In the genomic region with DNA sequence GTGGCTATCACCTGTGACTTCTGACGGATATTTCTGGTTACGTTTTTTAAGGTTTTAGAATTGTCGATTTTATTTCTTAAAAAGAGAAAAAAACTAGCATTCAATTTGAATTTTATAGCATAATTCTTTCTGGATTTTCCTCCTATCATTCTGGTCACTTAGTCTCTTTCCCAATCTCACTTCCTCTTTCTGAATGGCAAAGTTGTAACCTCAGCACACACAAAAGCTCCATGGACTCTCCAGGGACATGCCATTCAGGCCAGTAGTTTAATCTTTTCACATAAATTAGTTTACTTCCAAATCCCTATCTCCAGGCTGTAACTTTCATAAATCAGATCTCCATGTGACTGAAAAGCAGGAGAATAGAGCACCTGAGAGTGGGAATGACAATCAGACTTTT, we compare ENCODE assay signal across 17 cellular contexts.
"Had no signal": no experiment of that assay in that cellular context is flagged by ENCODE, and none has a peak within 500 bp of the region (broad histone marks: within the 10 kb centered on the region; RNA-seq: fewer than 3 reads in every experiment).

No MANE protein-coding gene starts in this region.

- H3K36me3 Mint-ChIP-seq: WTC11 had no signal

- H3K4me1 Mint-ChIP-seq: nephron progenitor cell had no signal

- H3K4me3 ChIP-seq: gastroesophageal sphincter, hepatocyte, ovary, testis had no signal

- H3K27ac ChIP-seq: brain microvascular endothelial cell, gastroesophageal sphincter, hepatocyte, ovary, testis had no signal

- H3K9me3 ChIP-seq: gastroesophageal sphincter, ovary, testis had no signal

- H3K9me3 Mint-ChIP-seq: activated CD4-positive, alpha-beta T cell treated with anti-CD3 and anti-CD28 coated beads, Interleukin-2, amount 10 ng/mL, durations not matched to agents 7 days and 5 days; activated naive CD8-positive, alpha-beta T cell treated with anti-CD3 and anti-CD28 coated beads for 36 hours; activated T-cell treated with anti-CD3 and anti-CD28 coated beads, Interleukin-2, amount 50 U/mL, for 24 hours; dendritic cell treated with granulocyte-macrophage colony-stimulating factor and Interleukin-4, amounts not matched to agents 40 ng/mL and 50 ng/mL, for 4 days; nephron progenitor cell; stimulated activated naive CD8-positive, alpha-beta T cell treated with anti-CD3 and anti-CD28 coated beads, Interleukin-15, Interleukin-2, amounts not matched to agents 100 ng/mL and 50 ng/mL, for 24 hours; WTC11 had no signal

- H3K4me3 Mint-ChIP-seq: activated CD4-positive, alpha-beta T cell treated with anti-CD3 and anti-CD28 coated beads, Interleukin-2, amount 10 ng/mL, durations not matched to agents 7 days and 5 days; activated naive CD8-positive, alpha-beta T cell treated with anti-CD3 and anti-CD28 coated beads for 36 hours; activated T-cell treated with anti-CD3 and anti-CD28 coated beads, Interleukin-2, amount 50 U/mL, for 24 hours; dendritic cell treated with granulocyte-macrophage colony-stimulating factor and Interleukin-4, amounts not matched to agents 40 ng/mL and 50 ng/mL, for 4 days; nephron progenitor cell; stimulated activated naive CD8-positive, alpha-beta T cell treated with anti-CD3 and anti-CD28 coated beads, Interleukin-15, Interleukin-2, amounts not matched to agents 100 ng/mL and 50 ng/mL, for 24 hours; WTC11 had no signal

- H3K4me1 ChIP-seq: gastroesophageal sphincter, testis had no signal

- H3K4me2 ChIP-seq: hepatocyte had no signal

- ATAC-seq: gastroesophageal sphincter, left ventricle myocardium superior, WTC11 had no signal

- H3K27me3 Mint-ChIP-seq: activated CD4-positive, alpha-beta T cell treated with anti-CD3 and anti-CD28 coated beads, Interleukin-2, amount 10 ng/mL, durations not matched to agents 7 days and 5 days; activated naive CD8-positive, alpha-beta T cell treated with anti-CD3 and anti-CD28 coated beads for 36 hours; activated T-cell treated with anti-CD3 and anti-CD28 coated beads, Interleukin-2, amount 50 U/mL, for 24 hours; dendritic cell treated with granulocyte-macrophage colony-stimulating factor and Interleukin-4, amounts not matched to agents 40 ng/mL and 50 ng/mL, for 4 days; stimulated activated naive CD8-positive, alpha-beta T cell treated with anti-CD3 and anti-CD28 coated beads, Interleukin-15, Interleukin-2, amounts not matched to agents 100 ng/mL and 50 ng/mL, for 24 hours had no signal

- H3K27me3 ChIP-seq: brain microvascular endothelial cell, gastroesophageal sphincter, hepatocyte, ovary, testis had no signal

- H3K36me3 ChIP-seq: brain microvascular endothelial cell, gastroesophageal sphincter, ovary had no signal

- H3K27ac Mint-ChIP-seq: activated CD4-positive, alpha-beta T cell treated with anti-CD3 and anti-CD28 coated beads, Interleukin-2, amount 10 ng/mL, durations not matched to agents 7 days and 5 days; activated naive CD8-positive, alpha-beta T cell treated with anti-CD3 and anti-CD28 coated beads for 36 hours; activated T-cell treated with anti-CD3 and anti-CD28 coated beads, Interleukin-2, amount 50 U/mL, for 24 hours; dendritic cell treated with granulocyte-macrophage colony-stimulating factor and Interleukin-4, amounts not matched to agents 40 ng/mL and 50 ng/mL, for 4 days; nephron progenitor cell; stimulated activated naive CD8-positive, alpha-beta T cell treated with anti-CD3 and anti-CD28 coated beads, Interleukin-15, Interleukin-2, amounts not matched to agents 100 ng/mL and 50 ng/mL, for 24 hours; WTC11 had no signal

- DNase-seq: activated CD4-positive, alpha-beta T cell treated with anti-CD3 and anti-CD28 coated beads, Interleukin-2, amount 10 ng/mL, durations not matched to agents 7 days and 5 days; activated gamma-delta T cell treated with Interleukin-2 at 50 U/mL for 16 hours; activated naive CD8-positive, alpha-beta T cell treated with anti-CD3 and anti-CD28 coated beads for 36 hours; activated T-cell treated with anti-CD3 and anti-CD28 coated beads, Interleukin-2, amount 50 U/mL, for 24 hours; brain microvascular endothelial cell; left ventricle myocardium superior; mesendoderm; nephron progenitor cell; ovary; stimulated activated CD4-positive, alpha-beta T cell treated with anti-CD3 and anti-CD28 coated beads, Interleukin-2, amount 100 ng/mL, for 48 hours; T1000; testis had no signal
